In the genomic region with DNA sequence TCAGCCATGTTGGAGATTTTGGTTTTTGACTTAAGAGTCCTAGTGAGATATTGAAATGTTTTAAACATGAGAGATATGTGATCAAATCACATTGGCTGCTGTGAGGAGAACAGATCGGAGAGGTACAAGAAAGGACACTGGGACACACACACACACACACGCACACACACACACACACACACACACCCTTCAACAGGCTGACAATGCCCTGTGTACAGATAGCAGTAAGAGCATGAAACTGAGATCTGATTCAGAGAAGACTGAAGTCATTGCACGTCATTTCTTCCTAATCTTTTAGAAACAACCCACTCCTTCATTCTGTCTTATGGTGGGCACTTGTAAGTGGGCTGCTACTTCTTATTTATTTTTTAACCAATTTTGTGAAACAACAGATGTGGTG, we compare ENCODE assay signal across 1 cellular context.
TF ChIP-seq lines count a peak whose summit lies in the region.

No MANE protein-coding gene starts in this region.

TF ChIP-seq in K562, 482 proteins besides CTCF, POLR2A, EP300 and RAD21 (continued from another document and continues in another):
- TF ChIP-seq, protein P1, sequence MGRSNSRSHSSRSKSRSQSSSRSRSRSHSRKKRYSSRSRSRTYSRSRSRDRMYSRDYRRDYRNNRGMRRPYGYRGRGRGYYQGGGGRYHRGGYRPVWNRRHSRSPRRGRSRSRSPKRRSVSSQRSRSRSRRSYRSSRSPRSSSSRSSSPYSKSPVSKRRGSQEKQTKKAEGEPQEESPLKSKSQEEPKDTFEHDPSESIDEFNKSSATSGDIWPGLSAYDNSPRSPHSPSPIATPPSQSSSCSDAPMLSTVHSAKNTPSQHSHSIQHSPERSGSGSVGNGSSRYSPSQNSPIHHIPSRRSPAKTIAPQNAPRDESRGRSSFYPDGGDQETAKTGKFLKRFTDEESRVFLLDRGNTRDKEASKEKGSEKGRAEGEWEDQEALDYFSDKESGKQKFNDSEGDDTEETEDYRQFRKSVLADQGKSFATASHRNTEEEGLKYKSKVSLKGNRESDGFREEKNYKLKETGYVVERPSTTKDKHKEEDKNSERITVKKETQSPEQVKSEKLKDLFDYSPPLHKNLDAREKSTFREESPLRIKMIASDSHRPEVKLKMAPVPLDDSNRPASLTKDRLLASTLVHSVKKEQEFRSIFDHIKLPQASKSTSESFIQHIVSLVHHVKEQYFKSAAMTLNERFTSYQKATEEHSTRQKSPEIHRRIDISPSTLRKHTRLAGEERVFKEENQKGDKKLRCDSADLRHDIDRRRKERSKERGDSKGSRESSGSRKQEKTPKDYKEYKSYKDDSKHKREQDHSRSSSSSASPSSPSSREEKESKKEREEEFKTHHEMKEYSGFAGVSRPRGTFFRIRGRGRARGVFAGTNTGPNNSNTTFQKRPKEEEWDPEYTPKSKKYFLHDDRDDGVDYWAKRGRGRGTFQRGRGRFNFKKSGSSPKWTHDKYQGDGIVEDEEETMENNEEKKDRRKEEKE (IDR thresholded peaks at IDR 0.05; ENCODE audit: borderline replicate concordance in 1 of 2, control insufficient read depth in 1 of 2, low read depth in 2 of 2, low read length in 1 of 2): no peak
- TF ChIP-seq KHSRP (IDR thresholded peaks at IDR 0.05) (peak; percentile 32; the same call in 1 of the 2 replicates), ZEB2 (IDR thresholded peaks at IDR 0.05) (no peak), SETDB1 (IDR thresholded peaks at IDR 0.05; ENCODE audit: low read length) (no peak), JUNB (CRISPR knock-in tag; conservative IDR thresholded peaks at IDR 0.05) (no peak), ZBTB8A (IDR thresholded peaks at IDR 0.05; ENCODE audit: partially characterized antibody) (no peak), POLR2AphosphoS5 (IDR thresholded peaks at IDR 0.05; ENCODE audit: control insufficient read depth, insufficient read depth, low read depth, low read length) (no peak), RBM14 (IDR thresholded peaks at IDR 0.05; ENCODE audit: borderline replicate concordance, insufficient read depth, low read depth, low read length) (no peak), ZNF589 (CRISPR knock-in tag; IDR thresholded peaks at IDR 0.05; ENCODE audit: low read depth) (no peak), POLR2AphosphoS2 (IDR thresholded peaks at IDR 0.05; ENCODE audit: low read length) (no peak), ZNF174 (CRISPR knock-in tag; IDR thresholded peaks at IDR 0.05) (no peak), ZNF239 (CRISPR knock-in tag; IDR thresholded peaks at IDR 0.05) (no peak), MXI1 (IDR thresholded peaks at IDR 0.05; ENCODE audit: low read depth, low read length) (no peak), MTA2 (IDR thresholded peaks at IDR 0.05; ENCODE audit: low read depth) (peak; percentile 64; the same call in 1 of the 2 replicates), ZNF184 (CRISPR knock-in tag; IDR thresholded peaks at IDR 0.05) (no peak), SOX6 (IDR thresholded peaks at IDR 0.05) (peak; percentile 52), TCF7 (IDR thresholded peaks at IDR 0.05; ENCODE audit: borderline replicate concordance) (no peak), SRSF9 (IDR thresholded peaks at IDR 0.05; ENCODE audit: borderline replicate concordance, low read depth, low read length) (no peak), TCF7L2 (IDR thresholded peaks at IDR 0.05; ENCODE audit: low read depth, low read length) (no peak), MCM2 (IDR thresholded peaks at IDR 0.05; ENCODE audit: low read depth) (no peak), NR4A1 (CRISPR knock-in tag; IDR thresholded peaks at IDR 0.05) (no peak), NR4A1 (tag; IDR thresholded peaks at IDR 0.05) (no peak), HNRNPUL1 (IDR thresholded peaks at IDR 0.05; ENCODE audit: low read length) (no peak), ZNF717 (CRISPR knock-in tag; IDR thresholded peaks at IDR 0.05) (no peak), CREM (IDR thresholded peaks at IDR 0.05; ENCODE audit: low read depth) (peak; percentile 84), KAT8 (IDR thresholded peaks at IDR 0.05; ENCODE audit: low read depth) (no peak), IFI16 (CRISPR knock-in tag; IDR thresholded peaks at IDR 0.05) (no peak), EZH2 (IDR thresholded peaks at IDR 0.05; ENCODE audit: borderline replicate concordance, low read depth, low read length) (no peak), KLF10 (CRISPR knock-in tag; IDR thresholded peaks at IDR 0.05) (no peak)
- TF ChIP-seq, protein P2, sequence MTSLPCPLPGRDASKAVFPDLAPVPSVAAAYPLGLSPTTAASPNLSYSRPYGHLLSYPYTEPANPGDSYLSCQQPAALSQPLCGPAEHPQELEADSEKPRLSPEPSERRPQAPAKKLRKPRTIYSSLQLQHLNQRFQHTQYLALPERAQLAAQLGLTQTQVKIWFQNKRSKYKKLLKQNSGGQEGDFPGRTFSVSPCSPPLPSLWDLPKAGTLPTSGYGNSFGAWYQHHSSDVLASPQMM (CRISPR knock-in tag; IDR thresholded peaks at IDR 0.05): no peak
- TF ChIP-seq, protein P3, sequence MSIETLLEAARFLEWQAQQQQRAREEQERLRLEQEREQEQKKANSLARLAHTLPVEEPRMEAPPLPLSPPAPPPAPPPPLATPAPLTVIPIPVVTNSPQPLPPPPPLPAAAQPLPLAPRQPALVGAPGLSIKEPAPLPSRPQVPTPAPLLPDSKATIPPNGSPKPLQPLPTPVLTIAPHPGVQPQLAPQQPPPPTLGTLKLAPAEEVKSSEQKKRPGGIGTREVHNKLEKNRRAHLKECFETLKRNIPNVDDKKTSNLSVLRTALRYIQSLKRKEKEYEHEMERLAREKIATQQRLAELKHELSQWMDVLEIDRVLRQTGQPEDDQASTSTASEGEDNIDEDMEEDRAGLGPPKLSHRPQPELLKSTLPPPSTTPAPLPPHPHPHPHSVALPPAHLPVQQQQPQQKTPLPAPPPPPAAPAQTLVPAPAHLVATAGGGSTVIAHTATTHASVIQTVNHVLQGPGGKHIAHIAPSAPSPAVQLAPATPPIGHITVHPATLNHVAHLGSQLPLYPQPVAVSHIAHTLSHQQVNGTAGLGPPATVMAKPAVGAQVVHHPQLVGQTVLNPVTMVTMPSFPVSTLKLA (conservative IDR thresholded peaks at IDR 0.05): no peak
- TF ChIP-seq, protein P4, sequence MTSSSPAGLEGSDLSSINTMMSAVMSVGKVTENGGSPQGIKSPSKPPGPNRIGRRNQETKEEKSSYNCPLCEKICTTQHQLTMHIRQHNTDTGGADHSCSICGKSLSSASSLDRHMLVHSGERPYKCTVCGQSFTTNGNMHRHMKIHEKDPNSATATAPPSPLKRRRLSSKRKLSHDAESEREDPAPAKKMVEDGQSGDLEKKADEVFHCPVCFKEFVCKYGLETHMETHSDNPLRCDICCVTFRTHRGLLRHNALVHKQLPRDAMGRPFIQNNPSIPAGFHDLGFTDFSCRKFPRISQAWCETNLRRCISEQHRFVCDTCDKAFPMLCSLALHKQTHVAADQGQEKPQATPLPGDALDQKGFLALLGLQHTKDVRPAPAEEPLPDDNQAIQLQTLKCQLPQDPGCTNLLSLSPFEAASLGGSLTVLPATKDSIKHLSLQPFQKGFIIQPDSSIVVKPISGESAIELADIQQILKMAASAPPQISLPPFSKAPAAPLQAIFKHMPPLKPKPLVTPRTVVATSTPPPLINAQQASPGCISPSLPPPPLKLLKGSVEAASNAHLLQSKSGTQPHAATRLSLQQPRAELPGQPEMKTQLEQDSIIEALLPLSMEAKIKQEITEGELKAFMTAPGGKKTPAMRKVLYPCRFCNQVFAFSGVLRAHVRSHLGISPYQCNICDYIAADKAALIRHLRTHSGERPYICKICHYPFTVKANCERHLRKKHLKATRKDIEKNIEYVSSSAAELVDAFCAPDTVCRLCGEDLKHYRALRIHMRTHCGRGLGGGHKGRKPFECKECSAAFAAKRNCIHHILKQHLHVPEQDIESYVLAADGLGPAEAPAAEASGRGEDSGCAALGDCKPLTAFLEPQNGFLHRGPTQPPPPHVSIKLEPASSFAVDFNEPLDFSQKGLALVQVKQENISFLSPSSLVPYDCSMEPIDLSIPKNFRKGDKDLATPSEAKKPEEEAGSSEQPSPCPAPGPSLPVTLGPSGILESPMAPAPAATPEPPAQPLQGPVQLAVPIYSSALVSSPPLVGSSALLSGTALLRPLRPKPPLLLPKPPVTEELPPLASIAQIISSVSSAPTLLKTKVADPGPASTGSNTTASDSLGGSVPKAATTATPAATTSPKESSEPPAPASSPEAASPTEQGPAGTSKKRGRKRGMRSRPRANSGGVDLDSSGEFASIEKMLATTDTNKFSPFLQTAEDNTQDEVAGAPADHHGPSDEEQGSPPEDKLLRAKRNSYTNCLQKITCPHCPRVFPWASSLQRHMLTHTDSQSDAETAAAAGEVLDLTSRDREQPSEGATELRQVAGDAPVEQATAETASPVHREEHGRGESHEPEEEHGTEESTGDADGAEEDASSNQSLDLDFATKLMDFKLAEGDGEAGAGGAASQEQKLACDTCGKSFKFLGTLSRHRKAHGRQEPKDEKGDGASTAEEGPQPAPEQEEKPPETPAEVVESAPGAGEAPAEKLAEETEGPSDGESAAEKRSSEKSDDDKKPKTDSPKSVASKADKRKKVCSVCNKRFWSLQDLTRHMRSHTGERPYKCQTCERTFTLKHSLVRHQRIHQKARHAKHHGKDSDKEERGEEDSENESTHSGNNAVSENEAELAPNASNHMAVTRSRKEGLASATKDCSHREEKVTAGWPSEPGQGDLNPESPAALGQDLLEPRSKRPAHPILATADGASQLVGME (CRISPR knock-in tag; IDR thresholded peaks at IDR 0.05): no peak
- TF ChIP-seq, protein P5, sequence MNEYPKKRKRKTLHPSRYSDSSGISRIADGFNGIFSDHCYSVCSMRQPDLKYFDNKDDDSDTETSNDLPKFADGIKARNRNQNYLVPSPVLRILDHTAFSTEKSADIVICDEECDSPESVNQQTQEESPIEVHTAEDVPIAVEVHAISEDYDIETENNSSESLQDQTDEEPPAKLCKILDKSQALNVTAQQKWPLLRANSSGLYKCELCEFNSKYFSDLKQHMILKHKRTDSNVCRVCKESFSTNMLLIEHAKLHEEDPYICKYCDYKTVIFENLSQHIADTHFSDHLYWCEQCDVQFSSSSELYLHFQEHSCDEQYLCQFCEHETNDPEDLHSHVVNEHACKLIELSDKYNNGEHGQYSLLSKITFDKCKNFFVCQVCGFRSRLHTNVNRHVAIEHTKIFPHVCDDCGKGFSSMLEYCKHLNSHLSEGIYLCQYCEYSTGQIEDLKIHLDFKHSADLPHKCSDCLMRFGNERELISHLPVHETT (CRISPR knock-in tag; conservative IDR thresholded peaks at IDR 0.05 in 1 of 2, IDR thresholded peaks at IDR 0.05 in 1 of 2): no peak
- TF ChIP-seq, protein P6, sequence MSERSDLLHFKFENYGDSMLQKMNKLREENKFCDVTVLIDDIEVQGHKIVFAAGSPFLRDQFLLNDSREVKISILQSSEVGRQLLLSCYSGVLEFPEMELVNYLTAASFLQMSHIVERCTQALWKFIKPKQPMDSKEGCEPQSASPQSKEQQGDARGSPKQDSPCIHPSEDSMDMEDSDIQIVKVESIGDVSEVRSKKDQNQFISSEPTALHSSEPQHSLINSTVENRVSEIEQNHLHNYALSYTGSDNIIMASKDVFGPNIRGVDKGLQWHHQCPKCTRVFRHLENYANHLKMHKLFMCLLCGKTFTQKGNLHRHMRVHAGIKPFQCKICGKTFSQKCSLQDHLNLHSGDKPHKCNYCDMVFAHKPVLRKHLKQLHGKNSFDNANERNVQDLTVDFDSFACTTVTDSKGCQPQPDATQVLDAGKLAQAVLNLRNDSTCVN (CRISPR knock-in tag; IDR thresholded peaks at IDR 0.05): no peak
- TF ChIP-seq, protein P7, sequence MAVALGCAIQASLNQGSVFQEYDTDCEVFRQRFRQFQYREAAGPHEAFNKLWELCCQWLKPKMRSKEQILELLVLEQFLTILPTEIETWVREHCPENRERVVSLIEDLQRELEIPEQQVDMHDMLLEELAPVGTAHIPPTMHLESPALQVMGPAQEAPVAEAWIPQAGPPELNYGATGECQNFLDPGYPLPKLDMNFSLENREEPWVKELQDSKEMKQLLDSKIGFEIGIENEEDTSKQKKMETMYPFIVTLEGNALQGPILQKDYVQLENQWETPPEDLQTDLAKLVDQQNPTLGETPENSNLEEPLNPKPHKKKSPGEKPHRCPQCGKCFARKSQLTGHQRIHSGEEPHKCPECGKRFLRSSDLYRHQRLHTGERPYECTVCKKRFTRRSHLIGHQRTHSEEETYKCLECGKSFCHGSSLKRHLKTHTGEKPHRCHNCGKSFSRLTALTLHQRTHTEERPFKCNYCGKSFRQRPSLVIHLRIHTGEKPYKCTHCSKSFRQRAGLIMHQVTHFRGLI (CRISPR knock-in tag; IDR thresholded peaks at IDR 0.05): no peak
- TF ChIP-seq, protein P8, sequence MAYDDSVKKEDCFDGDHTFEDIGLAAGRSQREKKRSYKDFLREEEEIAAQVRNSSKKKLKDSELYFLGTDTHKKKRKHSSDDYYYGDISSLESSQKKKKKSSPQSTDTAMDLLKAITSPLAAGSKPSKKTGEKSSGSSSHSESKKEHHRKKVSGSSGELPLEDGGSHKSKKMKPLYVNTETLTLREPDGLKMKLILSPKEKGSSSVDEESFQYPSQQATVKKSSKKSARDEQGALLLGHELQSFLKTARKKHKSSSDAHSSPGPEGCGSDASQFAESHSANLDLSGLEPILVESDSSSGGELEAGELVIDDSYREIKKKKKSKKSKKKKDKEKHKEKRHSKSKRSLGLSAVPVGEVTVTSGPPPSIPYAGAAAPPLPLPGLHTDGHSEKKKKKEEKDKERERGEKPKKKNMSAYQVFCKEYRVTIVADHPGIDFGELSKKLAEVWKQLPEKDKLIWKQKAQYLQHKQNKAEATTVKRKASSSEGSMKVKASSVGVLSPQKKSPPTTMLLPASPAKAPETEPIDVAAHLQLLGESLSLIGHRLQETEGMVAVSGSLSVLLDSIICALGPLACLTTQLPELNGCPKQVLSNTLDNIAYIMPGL (CRISPR knock-in tag; IDR thresholded peaks at IDR 0.05): no peak
- TF ChIP-seq, protein P9, sequence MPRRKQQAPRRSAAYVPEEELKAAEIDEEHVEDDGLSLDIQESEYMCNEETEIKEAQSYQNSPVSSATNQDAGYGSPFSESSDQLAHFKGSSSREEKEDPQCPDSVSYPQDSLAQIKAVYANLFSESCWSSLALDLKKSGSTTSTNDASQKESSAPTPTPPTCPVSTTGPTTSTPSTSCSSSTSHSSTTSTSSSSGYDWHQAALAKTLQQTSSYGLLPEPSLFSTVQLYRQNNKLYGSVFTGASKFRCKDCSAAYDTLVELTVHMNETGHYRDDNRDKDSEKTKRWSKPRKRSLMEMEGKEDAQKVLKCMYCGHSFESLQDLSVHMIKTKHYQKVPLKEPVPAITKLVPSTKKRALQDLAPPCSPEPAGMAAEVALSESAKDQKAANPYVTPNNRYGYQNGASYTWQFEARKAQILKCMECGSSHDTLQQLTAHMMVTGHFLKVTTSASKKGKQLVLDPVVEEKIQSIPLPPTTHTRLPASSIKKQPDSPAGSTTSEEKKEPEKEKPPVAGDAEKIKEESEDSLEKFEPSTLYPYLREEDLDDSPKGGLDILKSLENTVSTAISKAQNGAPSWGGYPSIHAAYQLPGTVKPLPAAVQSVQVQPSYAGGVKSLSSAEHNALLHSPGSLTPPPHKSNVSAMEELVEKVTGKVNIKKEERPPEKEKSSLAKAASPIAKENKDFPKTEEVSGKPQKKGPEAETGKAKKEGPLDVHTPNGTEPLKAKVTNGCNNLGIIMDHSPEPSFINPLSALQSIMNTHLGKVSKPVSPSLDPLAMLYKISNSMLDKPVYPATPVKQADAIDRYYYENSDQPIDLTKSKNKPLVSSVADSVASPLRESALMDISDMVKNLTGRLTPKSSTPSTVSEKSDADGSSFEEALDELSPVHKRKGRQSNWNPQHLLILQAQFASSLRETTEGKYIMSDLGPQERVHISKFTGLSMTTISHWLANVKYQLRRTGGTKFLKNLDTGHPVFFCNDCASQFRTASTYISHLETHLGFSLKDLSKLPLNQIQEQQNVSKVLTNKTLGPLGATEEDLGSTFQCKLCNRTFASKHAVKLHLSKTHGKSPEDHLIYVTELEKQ (CRISPR knock-in tag; IDR thresholded peaks at IDR 0.05): no peak
